ENCODE assay signal across 10 cellular contexts in the genomic region with DNA sequence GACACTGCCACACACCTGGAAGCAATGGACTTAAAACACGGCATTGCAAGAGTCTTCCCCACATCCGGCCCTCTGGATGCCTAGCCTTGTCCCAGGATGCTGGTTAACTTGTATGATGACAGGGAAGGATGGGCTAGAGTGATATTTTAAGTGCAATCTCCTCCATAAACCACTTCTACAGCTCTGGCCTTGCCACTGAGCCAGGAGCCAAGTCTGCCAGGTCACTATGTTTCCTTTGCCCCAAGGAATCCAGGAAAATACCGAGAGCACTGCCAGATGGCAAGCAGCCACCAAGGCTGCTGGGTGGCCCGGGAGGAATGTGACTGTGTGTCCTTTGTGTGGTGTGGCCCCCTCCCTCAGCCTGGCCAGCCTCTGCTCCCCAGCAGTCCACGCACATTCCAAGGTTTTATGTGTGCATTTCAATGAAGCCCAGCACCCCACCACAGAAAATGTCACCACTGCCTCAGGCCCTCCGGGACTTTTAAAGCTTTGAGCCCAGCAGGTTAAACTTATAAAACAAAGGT.
DNase-seq lines count a peak whose midpoint lies in the region; ATAC-seq, FAIRE-seq and TF ChIP-seq lines count a peak whose summit lies in the region.
"Had no signal": no experiment of that assay in that cellular context is flagged by ENCODE, and none has a peak within 500 bp of the region (broad histone marks: within the 10 kb centered on the region; RNA-seq: fewer than 3 reads in every experiment).

No MANE protein-coding gene starts in this region.

- peak overlapping the region; percentile 74 for H3K27ac Mint-ChIP-seq in neural crest cell (ENCODE audit: unreplicated experiment)
- H3K27ac Mint-ChIP-seq in activated CD4-positive, alpha-beta T cell treated with anti-CD3 and anti-CD28 coated beads for 36 hours = no peak overlapping the region
- no peak overlapping the region for H3K27ac Mint-ChIP-seq in T-helper 17 cell

- peak in 1 of 2 donors; percentile 35 for TF ChIP-seq POLR2A in Peyer's patch (IDR thresholded peaks at IDR 0.05)

- intact Hi-C loops in activated CD4-positive, alpha-beta T cell treated with anti-CD3 and anti-CD28 coated beads for 36 hours (cut with DNase I, micrococcal nuclease) = no loop called here

- H3K27me3 ChIP-seq in Peyer's patch = no peaks in the 10 kb centered on the region
- H3K27me3 ChIP-seq: cardiac muscle cell had no signal

- no peaks in the 10 kb centered on the region for H3K27me3 Mint-ChIP-seq in neural crest cell (ENCODE audit: low read depth)
- H3K27me3 Mint-ChIP-seq in activated CD4-positive, alpha-beta T cell treated with anti-CD3 and anti-CD28 coated beads for 36 hours = no peaks in the 10 kb centered on the region
- no peaks in the 10 kb centered on the region for H3K27me3 Mint-ChIP-seq in T-helper 17 cell

- TF ChIP-seq CTCF in Peyer's patch (IDR thresholded peaks at IDR 0.05) = no peak
- TF ChIP-seq CTCF in neural crest cell (conservative IDR thresholded peaks at IDR 0.05) = no peak

- CTCF ChIA-PET in activated CD4-positive, alpha-beta T cell treated with anti-CD3 and anti-CD28 coated beads for 36 hours (lab: Charles Lee) = no interaction called here

- DNase-seq in AG20443 (ENCODE audit: low spot score) (peak; percentile 76), Peyer's patch (peak in 2 of 3 donors; percentile 86 to 87), frontal cortex (ENCODE audit: low spot score in 2 of 2) (peak; percentile 11 to 20), neural crest cell (ENCODE audit: low read depth, low spot score) (no peak), T-helper 17 cell (no peak)
- no peak for DNase-seq in activated CD4-positive, alpha-beta T cell treated with anti-CD3 and anti-CD28 coated beads for 36 hours
- DNase-seq: DMS153 had no signal

- H3K4me3 Mint-ChIP-seq in neural crest cell (no peak overlapping the region), T-helper 17 cell (no peak overlapping the region)
- no peak overlapping the region for H3K4me3 Mint-ChIP-seq in activated CD4-positive, alpha-beta T cell treated with anti-CD3 and anti-CD28 coated beads for 36 hours

- no peak for FAIRE-seq in frontal cortex (lab: Jason Lieb, UNC)

- H3K9me3 Mint-ChIP-seq in neural crest cell = no peaks in the 10 kb centered on the region
- H3K9me3 Mint-ChIP-seq in activated CD4-positive, alpha-beta T cell treated with anti-CD3 and anti-CD28 coated beads for 36 hours (ENCODE audit: low read depth) = no peaks in the 10 kb centered on the region

- no peaks in the 10 kb centered on the region for H3K36me3 ChIP-seq in Peyer's patch
- H3K36me3 ChIP-seq: cardiac muscle cell had no signal

- POLR2A ChIA-PET in activated CD4-positive, alpha-beta T cell treated with anti-CD3 and anti-CD28 coated beads for 36 hours (lab: Charles Lee) = no interaction called here

- H3K36me3 Mint-ChIP-seq in neural crest cell (ENCODE audit: low read depth) (no peaks in the 10 kb centered on the region), T-helper 17 cell (ENCODE audit: low read depth) (no peaks in the 10 kb centered on the region)
- no peaks in the 10 kb centered on the region for H3K36me3 Mint-ChIP-seq in activated CD4-positive, alpha-beta T cell treated with anti-CD3 and anti-CD28 coated beads for 36 hours (ENCODE audit: low read depth)

- H3K4me3 ChIP-seq in Peyer's patch = no peak overlapping the region
- H3K4me3 ChIP-seq: cardiac muscle cell had no signal

- ATAC-seq in GM19328 (IDR thresholded peaks at IDR 0.05; ENCODE audit: unreplicated experiment) = no peak
- ATAC-seq in activated CD4-positive, alpha-beta T cell treated with anti-CD3 and anti-CD28 coated beads for 36 hours = no peak
- no peak for ATAC-seq in T-helper 17 cell
- no peak for ATAC-seq in GM21360 (IDR thresholded peaks at IDR 0.05; ENCODE audit: unreplicated experiment)

- H3K27ac ChIP-seq in Peyer's patch = peak overlapping the region in 3 of 4 donors; percentile 14 to 83 (median 82)
- H3K27ac ChIP-seq: cardiac muscle cell had no signal

- H3K9me3 ChIP-seq in Peyer's patch = no peaks in the 10 kb centered on the region
- no peaks in the 10 kb centered on the region for H3K9me3 ChIP-seq in T-helper 17 cell (ENCODE audit: control insufficient read depth, low read length, poor library complexity, severe bottlenecking)

- H3K4me1 ChIP-seq in Peyer's patch = peaks cover 0 to 46% (median 0%) of the 10 kb centered on the region in 4 donors

- H3K4me1 Mint-ChIP-seq in neural crest cell (peaks cover 14% of the 10 kb centered on the region), T-helper 17 cell (peaks cover 3% of the 10 kb centered on the region)
- H3K4me1 Mint-ChIP-seq in activated CD4-positive, alpha-beta T cell treated with anti-CD3 and anti-CD28 coated beads for 36 hours = no peaks in the 10 kb centered on the region

Comparison
In these comparisons a context has a peak if more than half of its experiments do, and no peak if none do; other contexts are left out.
1. DNase-seq: peak in AG20443 (single experiment), Peyer's patch (2 of 3) and frontal cortex (2 of 2); none in neural crest cell (single experiment), activated CD4-positive, alpha-beta T cell treated with anti-CD3 and anti-CD28 coated beads for 36 hours (single experiment) and T-helper 17 cell (0 of 3).